Comparison of ENCODE assay signal across 18 cellular contexts in genomic region chr10:44344727-44345126, GRCh38. TPM values are rescaled to one million over a fixed set of nuclear protein-coding genes. Genes with fewer than 3 reads are reported as not detected.
DNase-seq lines count a peak whose midpoint lies in the region; TF ChIP-seq lines count a peak whose summit lies in the region.
"Had no signal": no experiment of that assay in that cellular context is flagged by ENCODE, and none has a peak within 500 bp of the region (broad histone marks: within the 10 kb centered on the region; RNA-seq: fewer than 3 reads in every experiment).

No MANE protein-coding gene starts in this region.

- H3K14ac ChIP-seq in H9 (ENCODE audit: insufficient read depth, low read length), result no peak overlapping the region

- H3K56ac ChIP-seq in H9 (ENCODE audit: insufficient read length, low read depth, low read length), result no peak overlapping the region

- no peak overlapping the region for H3K27ac ChIP-seq in H9 (ENCODE audit: insufficient read length, low read depth, low read length)
- no peak overlapping the region for H3K27ac ChIP-seq in endodermal cell (ENCODE audit: low read depth, low read length)
- H3K27ac ChIP-seq in vagina, result no peak overlapping the region
- H3K27ac ChIP-seq: C4-2B had no signal

- no peak overlapping the region for H2BK15ac ChIP-seq in H9 (ENCODE audit: low read depth, low read length)

- H3K4me1 ChIP-seq in H9 (ENCODE audit: insufficient read depth, low read length) (peaks cover 3% of the 10 kb centered on the region; the same call in 1 of the 2 replicates), endodermal cell (ENCODE audit: control insufficient read depth, insufficient read depth, low read length) (no peaks in the 10 kb centered on the region), vagina (peaks cover 22% of the 10 kb centered on the region)
- H3K4me1 ChIP-seq: Caco-2 had no signal

- no peak overlapping the region for H4K8ac ChIP-seq in H9 (replicated peaks; ENCODE audit: insufficient read length, low read depth, low read length)

- H2BK120ac ChIP-seq in H9 (ENCODE audit: low read depth, low read length, poor library complexity, severe bottlenecking), result no peak overlapping the region

- H2BK5ac ChIP-seq in H9 (ENCODE audit: insufficient read length, low read length), result no peak overlapping the region

- H3K36me3 ChIP-seq in endodermal cell (ENCODE audit: control insufficient read depth, insufficient read depth, low read length), result no peaks in the 10 kb centered on the region
- H3K36me3 ChIP-seq in vagina, result no peaks in the 10 kb centered on the region

- no peak overlapping the region for H2AK5ac ChIP-seq in H9 (ENCODE audit: insufficient read length, low read length)

- H3K4ac ChIP-seq in H9 (ENCODE audit: low read depth, low read length), result no peak overlapping the region

- TF ChIP-seq CTCF in H9 (conservative IDR thresholded peaks at IDR 0.05) (peak; percentile 35; the same call in 2 of the 3 replicates), NB4 (IDR thresholded peaks at IDR 0.05; ENCODE audit: low read depth, low read length) (peak; percentile 11), endodermal cell (conservative IDR thresholded peaks at IDR 0.05) (peak; percentile 53), vagina (IDR thresholded peaks at IDR 0.05) (no peak), foreskin fibroblast (IDR thresholded peaks at IDR 0.05; ENCODE audit: low read depth, low read length) (no peak)

- H3K18ac ChIP-seq in H9 (ENCODE audit: insufficient read length, low read depth, low read length), result no peak overlapping the region

- no peak overlapping the region for H3K9ac ChIP-seq in H9 (ENCODE audit: extremely low read depth, insufficient read length, low read length)
- no peak overlapping the region for H3K9ac ChIP-seq in endodermal cell (ENCODE audit: extremely low read depth, low read length, poor library complexity, severe bottlenecking)

- no peak overlapping the region for H3K23ac ChIP-seq in H9 (ENCODE audit: insufficient read length, low read depth, low read length)

- H3K9me3 Mint-ChIP-seq in H9, result peaks cover 4 to 10% of the 10 kb centered on the region in 2 experiments; a peak in 3 of 5 replicates
- no peaks in the 10 kb centered on the region for H3K9me3 Mint-ChIP-seq in endodermal cell
- H3K9me3 Mint-ChIP-seq: CD4-positive, alpha-beta T cell; IgD-negative memory B cell had no signal

- TF ChIP-seq POLR2A in NB4 (IDR thresholded peaks at IDR 0.05; ENCODE audit: extremely low read depth, insufficient read length) (no peak), vagina (IDR thresholded peaks at IDR 0.05) (no peak)

- no peak overlapping the region for H2BK12ac ChIP-seq in H9 (ENCODE audit: insufficient read length, low read depth, low read length)

- H3K4me1 Mint-ChIP-seq in H9 (peaks cover 23 to 30% of the 10 kb centered on the region in 2 experiments), endodermal cell (peaks cover 6% of the 10 kb centered on the region)
- H3K4me1 Mint-ChIP-seq: IgD-negative memory B cell had no signal

- H3K4me3 Mint-ChIP-seq in H9, result no peak overlapping the region
- H3K4me3 Mint-ChIP-seq in endodermal cell, result no peak overlapping the region
- H3K4me3 Mint-ChIP-seq: CD4-positive, alpha-beta T cell; IgD-negative memory B cell had no signal

- H2AFZ ChIP-seq in H9 (ENCODE audit: low read length), result no peak overlapping the region

- H3K27me3 ChIP-seq in H9 (ENCODE audit: insufficient read depth, low read length) (no peaks in the 10 kb centered on the region), endodermal cell (ENCODE audit: control insufficient read depth, insufficient read depth, low read length, poor library complexity, severe bottlenecking) (no peaks in the 10 kb centered on the region), vagina (no peaks in the 10 kb centered on the region)

- no peak overlapping the region for H3T11ph ChIP-seq in H9 (ENCODE audit: low read length)

- H4K91ac ChIP-seq in H9 (ENCODE audit: insufficient read length, low read depth, low read length), result no peak overlapping the region

- no peaks in the 10 kb centered on the region for H3K23me2 ChIP-seq in H9 (ENCODE audit: insufficient read length, low read depth, low read length, poor library complexity, severe bottlenecking)

- H3K9me3 ChIP-seq in H9 (ENCODE audit: control insufficient read depth, low read depth, low read length) (no peaks in the 10 kb centered on the region), endodermal cell (ENCODE audit: control insufficient read depth, low read length) (no peaks in the 10 kb centered on the region), vagina (no peaks in the 10 kb centered on the region)
- H3K9me3 ChIP-seq: Caco-2 had no signal

- H3K79me2 ChIP-seq in H9 (ENCODE audit: insufficient read depth, low read length), result no peaks in the 10 kb centered on the region

- H3K27ac Mint-ChIP-seq in H9 (peak overlapping the region in 1 of 3 experiments; percentile 80; a peak in 1 of 7 replicates), endodermal cell (no peak overlapping the region)
- H3K27ac Mint-ChIP-seq: CD4-positive, alpha-beta T cell; IgD-negative memory B cell had no signal

- DNase-seq in H9, result no peak
- DNase-seq in NB4 (ENCODE audit: low read depth), result no peak
- DNase-seq in endodermal cell, result peak; percentile 36
- DNase-seq in vagina (ENCODE audit: extremely low spot score in 2 of 2), result no peak
- DNase-seq in foreskin fibroblast, result no peak
- DNase-seq in hepatic stellate cell (ENCODE audit: low spot score), result no peak
- DNase-seq: ACHN; AML-193; CD4-positive, alpha-beta T cell; DMS153; DMS79; GDM1; GOT3; H7 had no signal

- peaks cover 20% of the 10 kb centered on the region for H3K27me3 Mint-ChIP-seq in H9 (ENCODE audit: low read depth)
- no peaks in the 10 kb centered on the region for H3K27me3 Mint-ChIP-seq in endodermal cell (ENCODE audit: insufficient read depth)
- H3K27me3 Mint-ChIP-seq: CD4-positive, alpha-beta T cell had no signal

- H3K79me1 ChIP-seq in H9 (ENCODE audit: insufficient read depth, low read depth, low read length, poor library complexity, severe bottlenecking), result no peaks in the 10 kb centered on the region

- H4K5ac ChIP-seq in H9 (ENCODE audit: insufficient read length, low read depth, low read length), result no peak overlapping the region

- H2BK20ac ChIP-seq in H9 (ENCODE audit: low read depth, low read length, poor library complexity, severe bottlenecking), result no peak overlapping the region

- no CpG with 5 or more reads among the region's 6 CpGs for WGBS in H9 (ENCODE audit: extremely low coverage, insufficient read length, low lambda C conversion rate)
- 92 to 93% methylated on average over 4 to 6 of the region's 6 CpGs for WGBS in endodermal cell (ENCODE audit: insufficient coverage in 1 of 2, insufficient read length in 1 of 2), 2 experiments

- H3K4me3 ChIP-seq in NB4 (ENCODE audit: low read depth, low read length) (no peak overlapping the region), endodermal cell (ENCODE audit: low read length) (no peak overlapping the region), vagina (no peak overlapping the region), foreskin fibroblast (ENCODE audit: low read depth in 1 of 2, low read length in 2 of 2) (no peak overlapping the region)

- intact Hi-C loops in vagina (cut with DNase I), result no loop called here

- no peak overlapping the region for H3K4me2 ChIP-seq in H9 (ENCODE audit: insufficient read depth, insufficient read length, low read length)

- H3K36me3 Mint-ChIP-seq in H9 (ENCODE audit: insufficient read depth in 1 of 3, low read depth in 3 of 3) (peaks cover 0 to 13% (median 7%) of the 10 kb centered on the region in 3 experiments; a peak in 3 of 7 replicates), endodermal cell (ENCODE audit: low read depth) (no peaks in the 10 kb centered on the region)
- H3K36me3 Mint-ChIP-seq: IgD-negative memory B cell had no signal

- peaks cover 2% of the 10 kb centered on the region for H4K20me1 ChIP-seq in H9 (ENCODE audit: control insufficient read depth, insufficient read depth, insufficient read length)

RNA-seq across cellular contexts. Expression of gene CXCL12, which starts 40.2 kb away (rescaled TPM):
- total RNA-seq in H9 (2021), result 28.3 and 29.5 TPM in 2 replicates
- total RNA-seq in endodermal cell, result 10 to 100 TPM in 1 of 2 donors, under 1 TPM in 1; 0.91 to 13.5 TPM
- 10.8 TPM for polyA plus RNA-seq in endodermal cell (2013, experiment 1 of 2)
- 6.4 TPM for polyA plus RNA-seq in endodermal cell (2013, experiment 2 of 2)
- 112 TPM for total RNA-seq in vagina
- total RNA-seq: CD4-positive, alpha-beta T cell; HepG2 had no signal
- polyA plus RNA-seq: HepG2, IgD-negative memory B cell had no signal

Comparison
In these comparisons a context has a peak if more than half of its experiments do, and no peak if none do; other contexts are left out.
1. CTCF ChIP-seq: peak in H9 (single experiment), NB4 (single experiment) and endodermal cell (single experiment); none in vagina (0 of 3) and foreskin fibroblast (single experiment).